In the genomic region with DNA sequence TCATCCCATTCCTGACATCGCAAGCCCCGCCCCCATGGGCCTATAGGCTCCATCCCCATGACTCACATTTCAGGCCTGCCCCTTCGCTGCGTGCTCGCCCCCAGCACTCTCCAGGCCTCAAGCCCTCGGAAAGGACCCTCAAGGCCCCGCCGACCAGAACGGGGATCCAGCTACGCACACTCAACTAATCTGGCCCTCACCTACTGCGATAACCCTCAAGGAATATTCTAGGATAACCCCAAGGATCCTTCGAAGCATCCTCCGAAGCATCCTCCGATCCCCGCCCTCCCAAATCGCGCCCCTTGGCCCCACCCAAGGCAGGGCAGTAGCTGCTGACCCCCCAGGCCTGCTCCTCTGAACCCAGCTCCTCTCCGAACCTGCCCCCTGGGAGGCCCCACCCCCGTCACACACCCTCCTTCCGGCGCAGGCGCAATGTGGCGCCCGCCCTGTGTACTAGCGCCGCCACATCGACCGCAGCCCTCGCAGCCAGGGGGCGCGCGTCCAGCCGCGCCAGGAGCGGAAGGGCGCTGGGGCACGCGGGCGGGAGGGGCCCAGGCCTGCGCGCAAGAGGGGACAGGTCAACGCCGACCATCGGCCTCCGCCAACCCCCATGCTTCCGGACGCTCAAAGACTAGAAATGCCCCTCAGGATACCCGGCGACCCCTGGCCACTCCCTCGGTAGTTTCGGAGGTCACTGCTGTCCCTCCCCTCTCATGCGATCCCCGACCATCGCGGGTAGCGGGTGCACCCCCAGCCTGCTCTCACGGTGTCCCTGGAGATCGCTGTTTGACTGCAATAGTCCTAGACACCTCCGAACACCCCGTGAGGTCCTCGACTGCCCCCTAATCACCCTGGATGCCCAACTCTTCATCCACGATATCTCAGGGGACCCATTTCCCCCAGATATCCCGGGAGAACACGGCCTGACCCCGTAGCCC, we compare ENCODE assay signal across 6 cellular contexts. TPM values are rescaled to one million over a fixed set of nuclear protein-coding genes. Genes with fewer than 3 reads are reported as not detected.
DNase-seq lines count a peak whose midpoint lies in the region; ATAC-seq and TF ChIP-seq lines count a peak whose summit lies in the region.

No MANE protein-coding gene starts in this region.

- H3K36me3 Mint-ChIP-seq in dendritic cell treated with granulocyte-macrophage colony-stimulating factor and Interleukin-4, amounts not matched to agents 40 ng/mL and 50 ng/mL, for 4 days (ENCODE audit: low read depth), result no peaks in the 10 kb centered on the region
- H3K36me3 Mint-ChIP-seq in nephron progenitor cell (ENCODE audit: low read depth), result peaks cover 1% of the 10 kb centered on the region

- H4K20me1 ChIP-seq in Karpas-422 (ENCODE audit: insufficient read depth, low read depth, low read length), result no peaks in the 10 kb centered on the region

- H3K27me3 ChIP-seq in Karpas-422 (ENCODE audit: low read length), result no peaks in the 10 kb centered on the region
- no peaks in the 10 kb centered on the region for H3K27me3 ChIP-seq in SJCRH30

- peak overlapping the region; percentile 68 for H3K4me3 ChIP-seq in Karpas-422 (ENCODE audit: low read length)
- H3K4me3 ChIP-seq in SJCRH30, result no peak overlapping the region

- H3K27me3 Mint-ChIP-seq in dendritic cell treated with granulocyte-macrophage colony-stimulating factor and Interleukin-4, amounts not matched to agents 40 ng/mL and 50 ng/mL, for 4 days, result no peaks in the 10 kb centered on the region
- peaks cover 53% of the 10 kb centered on the region for H3K27me3 Mint-ChIP-seq in nephron progenitor cell (ENCODE audit: low read depth, poor library complexity)

- peak; percentile 48 for TF ChIP-seq CTCF in nephron progenitor cell (IDR thresholded peaks at IDR 0.05)

- H3K4me1 Mint-ChIP-seq in dendritic cell treated with granulocyte-macrophage colony-stimulating factor and Interleukin-4, amounts not matched to agents 40 ng/mL and 50 ng/mL, for 4 days (ENCODE audit: low read depth), result peaks cover 21% of the 10 kb centered on the region
- peaks cover 17% of the 10 kb centered on the region for H3K4me1 Mint-ChIP-seq in nephron progenitor cell

- H3K79me2 ChIP-seq in Karpas-422 (ENCODE audit: low read length), result no peaks in the 10 kb centered on the region

- peak overlapping the region; percentile 72 for H3K4me2 ChIP-seq in Karpas-422 (ENCODE audit: low read depth, low read length, poor library complexity, severe bottlenecking)

- no peaks in the 10 kb centered on the region for H3K9me2 ChIP-seq in Karpas-422 (replicated peaks; ENCODE audit: insufficient read depth, low read length)

- H3K36me3 ChIP-seq in Karpas-422 (ENCODE audit: insufficient read depth, low read length), result no peaks in the 10 kb centered on the region
- no peaks in the 10 kb centered on the region for H3K36me3 ChIP-seq in SJCRH30

- H2AFZ ChIP-seq in Karpas-422 (ENCODE audit: low read length), result peak overlapping the region; percentile 67

- ATAC-seq in GM19351 (IDR thresholded peaks at IDR 0.05; ENCODE audit: unreplicated experiment), result peak; percentile 85

- H3K9me3 ChIP-seq in Karpas-422 (ENCODE audit: low read length) (no peaks in the 10 kb centered on the region), SJCRH30 (replicated peaks) (no peaks in the 10 kb centered on the region)

- DNase-seq in Karpas-422 (peak; percentile 93), T-helper 9 cell (peak; percentile 75), nephron progenitor cell (peak; percentile 80), SJCRH30 (no peak)

- H3K9me3 Mint-ChIP-seq in dendritic cell treated with granulocyte-macrophage colony-stimulating factor and Interleukin-4, amounts not matched to agents 40 ng/mL and 50 ng/mL, for 4 days, result no peaks in the 10 kb centered on the region
- peaks cover 59% of the 10 kb centered on the region for H3K9me3 Mint-ChIP-seq in nephron progenitor cell

- H3K9ac ChIP-seq in Karpas-422 (ENCODE audit: low read length), result peak overlapping the region; percentile 86

- H3K27ac ChIP-seq in Karpas-422 (ENCODE audit: low read length) (peak overlapping the region; percentile 90), SJCRH30 (no peak overlapping the region)

- H3K4me3 Mint-ChIP-seq in dendritic cell treated with granulocyte-macrophage colony-stimulating factor and Interleukin-4, amounts not matched to agents 40 ng/mL and 50 ng/mL, for 4 days, result peak overlapping the region; percentile 83
- H3K4me3 Mint-ChIP-seq in nephron progenitor cell, result peak overlapping the region; percentile 88

- H3K4me1 ChIP-seq in Karpas-422 (ENCODE audit: low read length) (peaks cover 17% of the 10 kb centered on the region), SJCRH30 (no peaks in the 10 kb centered on the region)

- peak overlapping the region; percentile 96 for H3K27ac Mint-ChIP-seq in dendritic cell treated with granulocyte-macrophage colony-stimulating factor and Interleukin-4, amounts not matched to agents 40 ng/mL and 50 ng/mL, for 4 days
- H3K27ac Mint-ChIP-seq in nephron progenitor cell, result peak overlapping the region; percentile 98

- intact Hi-C loops in dendritic cell treated with granulocyte-macrophage colony-stimulating factor and Interleukin-4, amounts not matched to agents 40 ng/mL and 50 ng/mL, for 4 days (cut with micrococcal nuclease), result no loop called here

RNA-seq across cellular contexts. Expression of a gene that starts 6.4 kb away (rescaled TPM):
- total RNA-seq in Karpas-422 (2014; rRNA removed; shearing (Covaris generic); ENCODE audit: low replicate concordance), result 1.7 TPM in 1 of 2 replicates, not detected in the other
- 0.53 and 1.2 TPM in 2 replicates for total RNA-seq in SJCRH30 (2014; rRNA removed; shearing (Covaris generic))

RNA-seq across cellular contexts. Expression of a gene that starts 15.5 kb away (rescaled TPM):
- 11.0 and 37.0 TPM in 2 replicates for total RNA-seq in Karpas-422 (2014; rRNA removed; shearing (Covaris generic); ENCODE audit: low replicate concordance)
- total RNA-seq in SJCRH30 (2014; rRNA removed; shearing (Covaris generic)), result 50.3 and 56.6 TPM in 2 replicates

RNA-seq across cellular contexts. Expression of a gene that starts 30.0 kb away (rescaled TPM):
- total RNA-seq in Karpas-422 (2014; rRNA removed; shearing (Covaris generic); ENCODE audit: low replicate concordance), result 4.0 and 15.5 TPM in 2 replicates
- 3.4 TPM in 2 replicates for total RNA-seq in SJCRH30 (2014; rRNA removed; shearing (Covaris generic))

RNA-seq across cellular contexts. Expression of a gene that starts 32.6 kb away (rescaled TPM):
- total RNA-seq in Karpas-422 (2014; rRNA removed; shearing (Covaris generic); ENCODE audit: low replicate concordance), result 8.2 and 20.7 TPM in 2 replicates
- total RNA-seq in SJCRH30 (2014; rRNA removed; shearing (Covaris generic)), result 13.0 and 14.3 TPM in 2 replicates

RNA-seq across cellular contexts. Expression of a gene that starts 43.8 kb away (rescaled TPM):
- 0.86 and 1.2 TPM in 2 replicates for total RNA-seq in Karpas-422 (2014; rRNA removed; shearing (Covaris generic); ENCODE audit: low replicate concordance)
- 0.10 and 0.45 TPM in 2 replicates for total RNA-seq in SJCRH30 (2014; rRNA removed; shearing (Covaris generic))

Comparison
In these comparisons a context has a peak if more than half of its experiments do, and no peak if none do; other contexts are left out.
1. DNase-seq: peak in Karpas-422 (single experiment), T-helper 9 cell (single experiment) and nephron progenitor cell (single experiment); none in SJCRH30 (0 of 2).